24 cellular contexts compared by ENCODE assay signal in the genomic region with DNA sequence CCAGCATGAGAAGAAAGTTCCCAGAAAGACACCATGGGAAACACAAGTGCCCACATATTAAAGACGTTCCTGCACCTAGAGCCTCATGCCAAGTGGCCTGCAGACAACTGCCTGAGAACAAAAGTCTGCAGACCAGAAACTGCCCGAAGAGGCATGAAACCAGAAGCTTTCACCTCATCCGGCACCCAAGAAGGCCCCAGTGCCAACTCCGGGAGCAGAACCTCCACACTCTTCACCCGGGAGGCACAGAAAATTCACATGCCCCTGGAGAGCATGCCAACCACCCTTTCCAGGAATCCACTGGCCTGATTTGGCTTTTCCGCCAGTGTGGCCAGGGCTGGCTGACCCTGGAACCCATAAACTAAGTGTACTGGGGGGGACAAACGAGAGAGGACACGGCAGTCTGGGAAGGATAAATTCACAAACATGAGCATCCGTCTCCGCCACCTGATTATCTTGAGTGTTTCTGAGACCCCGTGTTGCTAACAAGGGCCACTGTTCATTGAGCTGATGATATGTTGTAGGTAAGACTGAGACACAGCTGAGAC. TPM values are rescaled to one million over a fixed set of nuclear protein-coding genes. Genes with fewer than 3 reads are reported as not detected.
DNase-seq lines count a peak whose midpoint lies in the region; ATAC-seq and TF ChIP-seq lines count a peak whose summit lies in the region.
"Had no signal": no experiment of that assay in that cellular context is flagged by ENCODE, and none has a peak within 500 bp of the region (broad histone marks: within the 10 kb centered on the region; RNA-seq: fewer than 3 reads in every experiment).

No MANE protein-coding gene starts in this region.

- no peaks in the 10 kb centered on the region for H3K36me3 Mint-ChIP-seq in activated CD4-positive, alpha-beta memory T cell treated with anti-CD3 and anti-CD28 coated beads, Interleukin-2, amount 10 ng/mL, durations not matched to agents 7 days and 5 days (ENCODE audit: low read depth)
- no peaks in the 10 kb centered on the region for H3K36me3 Mint-ChIP-seq in activated CD4-positive, alpha-beta memory T cell treated with anti-CD3 and anti-CD28 coated beads for 36 hours

- ATAC-seq in HG03045 (IDR thresholded peaks at IDR 0.05; ENCODE audit: unreplicated experiment) = no peak

- no peak overlapping the region for H3K4me3 ChIP-seq in colonic mucosa
- H3K4me3 ChIP-seq in trophoblast cell (ENCODE audit: low read depth, low read length) = no peak overlapping the region

- peaks cover 4% of the 10 kb centered on the region for H3K4me1 Mint-ChIP-seq in activated CD4-positive, alpha-beta memory T cell treated with anti-CD3 and anti-CD28 coated beads, Interleukin-2, amount 10 ng/mL, durations not matched to agents 7 days and 5 days
- H3K4me1 Mint-ChIP-seq in activated CD4-positive, alpha-beta memory T cell treated with anti-CD3 and anti-CD28 coated beads for 36 hours (ENCODE audit: low read depth) = peaks cover 6% of the 10 kb centered on the region
- H3K4me1 Mint-ChIP-seq: IgD-negative memory B cell had no signal

- no peak overlapping the region for H4K91ac ChIP-seq in trophoblast cell (ENCODE audit: low read depth, low read length)

- H2BK120ac ChIP-seq in trophoblast cell (ENCODE audit: insufficient read depth, low read length, poor library complexity) = no peak overlapping the region

- no peak overlapping the region for H2BK5ac ChIP-seq in trophoblast cell (ENCODE audit: low read depth, low read length, poor library complexity)

- no peaks in the 10 kb centered on the region for H3K27me3 Mint-ChIP-seq in activated CD4-positive, alpha-beta memory T cell treated with anti-CD3 and anti-CD28 coated beads, Interleukin-2, amount 10 ng/mL, durations not matched to agents 7 days and 5 days
- H3K27me3 Mint-ChIP-seq in activated CD4-positive, alpha-beta memory T cell treated with anti-CD3 and anti-CD28 coated beads for 36 hours = no peaks in the 10 kb centered on the region

- H3K79me2 ChIP-seq in trophoblast cell (ENCODE audit: control insufficient read depth, insufficient read depth, low read length, poor library complexity) = no peaks in the 10 kb centered on the region

- no peak overlapping the region for H3K4ac ChIP-seq in trophoblast cell (ENCODE audit: low read depth, low read length)

- H3K4me3 Mint-ChIP-seq in activated CD4-positive, alpha-beta memory T cell treated with anti-CD3 and anti-CD28 coated beads, Interleukin-2, amount 10 ng/mL, durations not matched to agents 7 days and 5 days = no peak overlapping the region
- H3K4me3 Mint-ChIP-seq in activated CD4-positive, alpha-beta memory T cell treated with anti-CD3 and anti-CD28 coated beads for 36 hours = no peak overlapping the region
- H3K4me3 Mint-ChIP-seq: IgD-negative memory B cell had no signal

- no peak overlapping the region for H4K8ac ChIP-seq in trophoblast cell (ENCODE audit: low read depth, low read length)

- no peaks in the 10 kb centered on the region for H3K4me1 ChIP-seq in colonic mucosa
- H3K4me1 ChIP-seq in trophoblast cell (ENCODE audit: control insufficient read depth in 1 of 2, insufficient read depth in 2 of 2, low read length in 2 of 2) = no peaks in the 10 kb centered on the region

- H3K27ac ChIP-seq in colonic mucosa = no peak overlapping the region
- H3K27ac ChIP-seq in trophoblast cell (ENCODE audit: low read depth, low read length) = no peak overlapping the region
- H3K27ac ChIP-seq: HL-60, KMS-11, RWPE1 had no signal

- no peaks in the 10 kb centered on the region for H3K36me3 ChIP-seq in colonic mucosa
- no peaks in the 10 kb centered on the region for H3K36me3 ChIP-seq in trophoblast cell (ENCODE audit: control insufficient read depth in 1 of 2, insufficient read depth in 2 of 2, low read length in 2 of 2)

- H2BK12ac ChIP-seq in trophoblast cell (ENCODE audit: low read length) = no peak overlapping the region

- CTCF ChIA-PET in activated CD4-positive, alpha-beta memory T cell treated with anti-CD3 and anti-CD28 coated beads, Interleukin-2, amount 10 ng/mL, durations not matched to agents 7 days and 5 days (lab: Charles Lee) = interaction anchor here (0.7 kb wide), 1 partner anchor 124 kb away, joined by 3 read pairs; no protein-coding TSS in a partner anchor
- CTCF ChIA-PET in activated CD4-positive, alpha-beta memory T cell treated with anti-CD3 and anti-CD28 coated beads for 36 hours (lab: Charles Lee) = no interaction called here

- no peak for TF ChIP-seq CTCF in colonic mucosa (IDR thresholded peaks at IDR 0.05)

- H3K27ac Mint-ChIP-seq in activated CD4-positive, alpha-beta memory T cell treated with anti-CD3 and anti-CD28 coated beads, Interleukin-2, amount 10 ng/mL, durations not matched to agents 7 days and 5 days = no peak overlapping the region
- H3K27ac Mint-ChIP-seq in activated CD4-positive, alpha-beta memory T cell treated with anti-CD3 and anti-CD28 coated beads for 36 hours = no peak overlapping the region
- H3K27ac Mint-ChIP-seq: IgD-negative memory B cell had no signal

- H3K23ac ChIP-seq in trophoblast cell (ENCODE audit: low read length) = no peak overlapping the region

- POLR2A ChIA-PET in activated CD4-positive, alpha-beta memory T cell treated with anti-CD3 and anti-CD28 coated beads, Interleukin-2, amount 10 ng/mL, durations not matched to agents 7 days and 5 days (lab: Charles Lee) = no interaction called here
- POLR2A ChIA-PET in activated CD4-positive, alpha-beta memory T cell treated with anti-CD3 and anti-CD28 coated beads for 36 hours (lab: Charles Lee) = no interaction called here

- no peak overlapping the region for H3K4me2 ChIP-seq in trophoblast cell (ENCODE audit: low read length)
- H3K4me2 ChIP-seq: KMS-11 had no signal

- no peak overlapping the region for H2AK5ac ChIP-seq in trophoblast cell (ENCODE audit: low read length)

- H3K79me1 ChIP-seq in trophoblast cell (ENCODE audit: low read length) = no peaks in the 10 kb centered on the region

- whole genome bisulfite sequencing in trophoblast cell (ENCODE audit: extremely low coverage, insufficient coverage, insufficient read length) = no CpG with 5 or more reads among the region's 11 CpGs

- H3K9ac ChIP-seq in colonic mucosa (ENCODE audit: low read depth in 2 of 2, low read length in 2 of 2) (no peak overlapping the region), trophoblast cell (ENCODE audit: low read length) (peak overlapping the region; percentile 2)
- H3K9ac ChIP-seq: KMS-11 had no signal

- H3K27me3 ChIP-seq in colonic mucosa = no peaks in the 10 kb centered on the region
- H3K27me3 ChIP-seq in trophoblast cell (ENCODE audit: insufficient read depth, low read length) = no peaks in the 10 kb centered on the region

- H3K14ac ChIP-seq in trophoblast cell (ENCODE audit: low read length) = no peak overlapping the region

- no peak overlapping the region for H3K18ac ChIP-seq in trophoblast cell (ENCODE audit: low read length)

- DNase-seq in activated CD4-positive, alpha-beta memory T cell treated with anti-CD3 and anti-CD28 coated beads, Interleukin-2, amount 10 ng/mL, durations not matched to agents 7 days and 5 days = peak; percentile 11
- DNase-seq in activated CD4-positive, alpha-beta memory T cell treated with anti-CD3 and anti-CD28 coated beads for 36 hours = no peak
- DNase-seq in colonic mucosa = peak; percentile 13
- no peak for DNase-seq in trophoblast cell
- peak; percentile 35 for DNase-seq in ureter (ENCODE audit: low spot score)
- no peak for DNase-seq in superior temporal gyrus (ENCODE audit: extremely low spot score)
- DNase-seq: 8988T, Calu3, DMS79 treated with DMSO at 0.1 percent for 48 hours, GF-D8, HCEC 1CT, MM.1S, NCI-H2029, NCI-H446 treated with DMSO at 0.1 percent for 48 hours, NCI-H526, NCI-H82, SHP77 had no signal

- intact Hi-C loops in activated CD4-positive, alpha-beta memory T cell treated with anti-CD3 and anti-CD28 coated beads for 36 hours (cut with micrococcal nuclease) = no loop called here
- intact Hi-C loops in colonic mucosa (cut with DNase I) = no loop called here

- H4K12ac ChIP-seq in trophoblast cell (ENCODE audit: low read depth, low read length) = no peak overlapping the region

- no peak overlapping the region for H2AFZ ChIP-seq in trophoblast cell (ENCODE audit: insufficient read depth, low read length, poor library complexity)

- H3K9me3 Mint-ChIP-seq in activated CD4-positive, alpha-beta memory T cell treated with anti-CD3 and anti-CD28 coated beads, Interleukin-2, amount 10 ng/mL, durations not matched to agents 7 days and 5 days = no peaks in the 10 kb centered on the region
- H3K9me3 Mint-ChIP-seq in activated CD4-positive, alpha-beta memory T cell treated with anti-CD3 and anti-CD28 coated beads for 36 hours = no peaks in the 10 kb centered on the region
- H3K9me3 Mint-ChIP-seq: IgD-negative memory B cell had no signal

- H3K9me3 ChIP-seq in colonic mucosa (no peaks in the 10 kb centered on the region), trophoblast cell (ENCODE audit: insufficient read depth, low read depth, low read length) (no peaks in the 10 kb centered on the region)

RNA-seq across cellular contexts. Expression of gene TFF2, which starts 6.8 kb away (rescaled TPM):
- total RNA-seq in activated CD4-positive, alpha-beta memory T cell treated with anti-CD3 and anti-CD28 coated beads, Interleukin-2, amount 10 ng/mL, durations not matched to agents 7 days and 5 days = not detected
- total RNA-seq in activated CD4-positive, alpha-beta memory T cell treated with anti-CD3 and anti-CD28 coated beads for 36 hours = not detected
- total RNA-seq in colonic mucosa = 1 to 10 TPM; 2.3 to 2.5 TPM
- 0.07 TPM in 1 of 2 replicates, not detected in the other for polyA plus RNA-seq in trophoblast cell (2013)
- total RNA-seq in ureter = not detected
- total RNA-seq: Calu3, H1 had no signal
- polyA plus RNA-seq: BJ, H1, IgD-negative memory B cell had no signal

RNA-seq across cellular contexts. Expression of gene TFF1, which starts 22.3 kb away (rescaled TPM):
- not detected for total RNA-seq in activated CD4-positive, alpha-beta memory T cell treated with anti-CD3 and anti-CD28 coated beads, Interleukin-2, amount 10 ng/mL, durations not matched to agents 7 days and 5 days
- total RNA-seq in activated CD4-positive, alpha-beta memory T cell treated with anti-CD3 and anti-CD28 coated beads for 36 hours = not detected
- total RNA-seq in colonic mucosa (100 to 1,000 TPM; 233 to 916 TPM), ureter (2.6 TPM)
- polyA plus RNA-seq in trophoblast cell (2013) = 10.1 and 13.5 TPM in 2 replicates
- total RNA-seq: Calu3, H1 had no signal
- polyA plus RNA-seq: BJ, H1, IgD-negative memory B cell had no signal

RNA-seq across cellular contexts. Expression of gene TFF3, which starts 28.8 kb away (rescaled TPM):
- total RNA-seq in activated CD4-positive, alpha-beta memory T cell treated with anti-CD3 and anti-CD28 coated beads, Interleukin-2, amount 10 ng/mL, durations not matched to agents 7 days and 5 days = not detected
- not detected for total RNA-seq in activated CD4-positive, alpha-beta memory T cell treated with anti-CD3 and anti-CD28 coated beads for 36 hours
- 1,000 to 10,000 TPM; 2,373 to 4,154 TPM for total RNA-seq in colonic mucosa
- 0.60 and 0.63 TPM in 2 replicates for polyA plus RNA-seq in trophoblast cell (2013)
- total RNA-seq in ureter = 3.0 TPM
- total RNA-seq: Calu3 had no signal
- polyA plus RNA-seq: BJ, IgD-negative memory B cell had no signal

RNA-seq across cellular contexts. Expression of gene TMPRSS3, which starts 51.8 kb away (rescaled TPM):
- total RNA-seq in activated CD4-positive, alpha-beta memory T cell treated with anti-CD3 and anti-CD28 coated beads, Interleukin-2, amount 10 ng/mL, durations not matched to agents 7 days and 5 days = 10 to 100 TPM; 24.6 to 24.8 TPM
- 10 to 100 TPM; 47.6 to 49.8 TPM for total RNA-seq in activated CD4-positive, alpha-beta memory T cell treated with anti-CD3 and anti-CD28 coated beads for 36 hours
- total RNA-seq in colonic mucosa (1 to 10 TPM in 1 of 2 donors, under 1 TPM in 1; 0.82 to 1.2 TPM), ureter (1.7 TPM)
- polyA plus RNA-seq in trophoblast cell (2013) = 0.08 and 0.18 TPM in 2 replicates
- total RNA-seq: H1 had no signal
- polyA plus RNA-seq: BJ, IgD-negative memory B cell had no signal

RNA-seq across cellular contexts. Expression of gene UBASH3A, which starts 59.7 kb away (rescaled TPM):
- 10 to 100 TPM; 67.8 to 70.6 TPM for total RNA-seq in activated CD4-positive, alpha-beta memory T cell treated with anti-CD3 and anti-CD28 coated beads, Interleukin-2, amount 10 ng/mL, durations not matched to agents 7 days and 5 days
- 10 to 100 TPM; 27.2 to 29.4 TPM for total RNA-seq in activated CD4-positive, alpha-beta memory T cell treated with anti-CD3 and anti-CD28 coated beads for 36 hours
- total RNA-seq in colonic mucosa = 1 to 10 TPM in 1 of 2 donors, under 1 TPM in 1; 0.93 to 1.5 TPM
- 0.01 TPM in 1 of 2 replicates, not detected in the other for polyA plus RNA-seq in trophoblast cell (2013)
- total RNA-seq in ureter = 1.4 TPM
- total RNA-seq: Calu3, H1 had no signal
- polyA plus RNA-seq: BJ, H1 had no signal

Comparison
In these comparisons a context has a peak if more than half of its experiments do, and no peak if none do; other contexts are left out.
1. DNase-seq: peak in activated CD4-positive, alpha-beta memory T cell treated with anti-CD3 and anti-CD28 coated beads, Interleukin-2, amount 10 ng/mL, durations not matched to agents 7 days and 5 days (single experiment), colonic mucosa (single experiment) and ureter (single experiment); none in activated CD4-positive, alpha-beta memory T cell treated with anti-CD3 and anti-CD28 coated beads for 36 hours (single experiment), trophoblast cell (0 of 2) and superior temporal gyrus (single experiment).
2. RNA of gene TFF1, which starts 22.3 kb away (total RNA-seq): 233 to 916 TPM in colonic mucosa; 2.6 TPM in ureter (single experiment), not detected in activated CD4-positive, alpha-beta memory T cell treated with anti-CD3 and anti-CD28 coated beads, Interleukin-2, amount 10 ng/mL, durations not matched to agents 7 days and 5 days and not detected in activated CD4-positive, alpha-beta memory T cell treated with anti-CD3 and anti-CD28 coated beads for 36 hours; every median in the first group is over 10 times any median in the second.
3. RNA of gene TFF3, which starts 28.8 kb away (total RNA-seq): 2,373 to 4,154 TPM in colonic mucosa; 3.0 TPM in ureter (single experiment), not detected in activated CD4-positive, alpha-beta memory T cell treated with anti-CD3 and anti-CD28 coated beads, Interleukin-2, amount 10 ng/mL, durations not matched to agents 7 days and 5 days and not detected in activated CD4-positive, alpha-beta memory T cell treated with anti-CD3 and anti-CD28 coated beads for 36 hours; every median in the first group is over 100 times any median in the second.